ENCODE assay signal across 21 cellular contexts in the genomic region with DNA sequence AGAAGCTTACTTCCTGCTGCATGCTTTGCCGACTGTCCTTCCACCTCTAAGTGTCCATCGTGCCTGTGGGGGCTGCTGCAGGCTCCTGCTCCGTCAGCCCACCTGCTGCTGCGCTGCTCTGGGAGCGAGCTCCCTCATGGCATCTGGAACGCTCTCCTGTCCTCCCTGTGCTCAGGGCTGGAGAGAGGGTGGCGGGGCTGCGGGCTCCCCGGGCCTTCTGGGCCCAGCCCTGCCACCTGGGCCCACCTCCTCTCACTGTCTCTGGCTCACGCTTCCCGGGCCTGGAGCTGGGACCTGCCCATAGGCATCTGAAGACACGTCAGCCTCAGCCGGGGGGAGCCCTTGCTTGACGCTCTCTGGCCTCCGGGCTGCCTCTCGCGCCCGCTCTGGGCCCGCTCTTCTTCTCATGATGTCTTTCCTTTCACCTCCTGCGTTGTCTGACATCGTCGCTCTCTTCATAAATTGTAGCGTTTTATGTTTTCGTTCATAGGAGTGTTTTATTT.
"Had no signal": no experiment of that assay in that cellular context is flagged by ENCODE, and none has a peak within 500 bp of the region (broad histone marks: within the 10 kb centered on the region; RNA-seq: fewer than 3 reads in every experiment).

No MANE protein-coding gene starts in this region.

- H3K36me3 Mint-ChIP-seq: natural killer cell treated with Interleukin-12 subunit alpha and Interleukin-12 subunit beta and Interleukin-15 and Interleukin-18, amount 100 ng/mL, for 72 hours had no signal

- H3K27me3 Mint-ChIP-seq: activated naive CD8-positive, alpha-beta T cell treated with anti-CD3 and anti-CD28 coated beads for 36 hours; central memory CD8-positive, alpha-beta T cell; effector memory CD8-positive, alpha-beta T cell; natural killer cell treated with Interleukin-12 subunit alpha and Interleukin-12 subunit beta and Interleukin-15 and Interleukin-18, amount 100 ng/mL, for 72 hours; stimulated activated naive CD8-positive, alpha-beta T cell treated with anti-CD3 and anti-CD28 coated beads, Interleukin-15, Interleukin-2, amounts not matched to agents 100 ng/mL and 50 ng/mL, for 24 hours had no signal

- H3K4me1 Mint-ChIP-seq: activated naive CD8-positive, alpha-beta T cell treated with anti-CD3 and anti-CD28 coated beads for 36 hours; central memory CD8-positive, alpha-beta T cell had no signal

- H3K9me3 Mint-ChIP-seq: activated naive CD8-positive, alpha-beta T cell treated with anti-CD3 and anti-CD28 coated beads for 36 hours; central memory CD8-positive, alpha-beta T cell; effector memory CD8-positive, alpha-beta T cell; natural killer cell treated with Interleukin-12 subunit alpha and Interleukin-12 subunit beta and Interleukin-15 and Interleukin-18, amount 100 ng/mL, for 72 hours; stimulated activated naive CD8-positive, alpha-beta T cell treated with anti-CD3 and anti-CD28 coated beads, Interleukin-15, Interleukin-2, amounts not matched to agents 100 ng/mL and 50 ng/mL, for 24 hours had no signal

- H3K27ac ChIP-seq: breast epithelium, colonic mucosa, esophagus muscularis mucosa, neutrophil, sigmoid colon, thyroid gland had no signal

- H3K27ac Mint-ChIP-seq: activated naive CD8-positive, alpha-beta T cell treated with anti-CD3 and anti-CD28 coated beads for 36 hours; natural killer cell treated with Interleukin-12 subunit alpha and Interleukin-12 subunit beta and Interleukin-15 and Interleukin-18, amount 100 ng/mL, for 72 hours; stimulated activated naive CD8-positive, alpha-beta T cell treated with anti-CD3 and anti-CD28 coated beads, Interleukin-15, Interleukin-2, amounts not matched to agents 100 ng/mL and 50 ng/mL, for 24 hours had no signal

- DNase-seq: activated CD4-positive, alpha-beta T cell treated with anti-CD3 and anti-CD28 coated beads for 4 hours; activated CD4-positive, alpha-beta T cell treated with anti-CD3 and anti-CD28 coated beads, Interleukin-2, amount 50 U/mL, for 48 hours; activated CD4-positive, CD25-positive, alpha-beta regulatory T cell; activated naive CD4-positive, alpha-beta T cell treated with Interleukin-2 at 50 U/mL for 16 hours; activated naive CD8-positive, alpha-beta T cell treated with anti-CD3 and anti-CD28 coated beads for 36 hours; activated T-cell treated with anti-CD3 and anti-CD28 coated beads, Interleukin-2, amount 50 U/mL, for 48 hours; colonic mucosa; dorsolateral prefrontal cortex; effector memory CD8-positive, alpha-beta T cell; hippocampal formation; left ventricle myocardium superior; sigmoid colon; stimulated activated CD4-positive, alpha-beta T cell treated with anti-CD3 and anti-CD28 coated beads, Interleukin-4, amount 100 ng/mL, for 1 hour; T-helper 9 cell; thyroid gland had no signal

- H3K4me3 Mint-ChIP-seq: activated naive CD8-positive, alpha-beta T cell treated with anti-CD3 and anti-CD28 coated beads for 36 hours; central memory CD8-positive, alpha-beta T cell; effector memory CD8-positive, alpha-beta T cell; natural killer cell treated with Interleukin-12 subunit alpha and Interleukin-12 subunit beta and Interleukin-15 and Interleukin-18, amount 100 ng/mL, for 72 hours; stimulated activated naive CD8-positive, alpha-beta T cell treated with anti-CD3 and anti-CD28 coated beads, Interleukin-15, Interleukin-2, amounts not matched to agents 100 ng/mL and 50 ng/mL, for 24 hours had no signal
